27 cellular contexts compared by ENCODE assay signal in the genomic region with DNA sequence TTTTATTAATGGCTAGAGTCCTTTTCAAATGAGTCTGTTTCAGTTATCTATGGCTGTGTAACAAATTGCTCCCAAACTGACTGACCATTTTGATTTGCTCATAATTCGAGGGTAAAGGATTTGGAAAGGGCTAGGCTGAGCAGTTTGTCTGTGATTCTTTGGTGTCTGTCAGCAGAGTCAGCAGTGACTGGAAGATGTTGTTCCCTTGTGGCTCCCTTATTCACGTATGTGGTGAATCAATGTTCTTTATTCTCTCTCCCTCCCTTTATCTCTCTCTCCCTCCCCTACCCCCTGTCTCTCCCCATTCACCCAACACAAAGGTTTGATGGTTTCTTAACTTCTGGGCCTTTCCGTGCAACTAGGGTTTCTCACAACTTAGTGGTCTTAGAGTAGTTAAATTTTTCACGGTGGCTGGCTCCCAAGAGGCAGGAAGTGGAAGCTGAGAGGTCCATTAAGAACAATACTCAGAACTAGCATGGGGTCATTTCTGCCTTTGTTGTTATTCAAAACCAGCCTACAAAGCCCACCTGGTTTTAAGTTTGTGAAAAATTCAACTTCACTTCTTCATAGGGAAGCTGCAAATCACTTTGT.
DNase-seq lines count a peak whose midpoint lies in the region; ATAC-seq and TF ChIP-seq lines count a peak whose summit lies in the region.
"Had no signal": no experiment of that assay in that cellular context is flagged by ENCODE, and none has a peak within 500 bp of the region (broad histone marks: within the 10 kb centered on the region; RNA-seq: fewer than 3 reads in every experiment).

No MANE protein-coding gene starts in this region.

- H3K9ac ChIP-seq in IMR-90 (ENCODE audit: low read depth, low read length) (no peak overlapping the region), endodermal cell (ENCODE audit: extremely low read depth, low read length, poor library complexity, severe bottlenecking) (no peak overlapping the region), neuronal stem cell (ENCODE audit: low read depth, low read length, poor library complexity) (no peak overlapping the region)

- intact Hi-C loops in IMR-90 (cut with micrococcal nuclease), result no loop called here

- no peak for TF ChIP-seq RAD21 in IMR-90 (IDR thresholded peaks at IDR 0.05; ENCODE audit: low read length)

- H3K27ac ChIP-seq in IMR-90 (ENCODE audit: insufficient read depth, low read length) (no peak overlapping the region), endodermal cell (ENCODE audit: low read depth, low read length) (no peak overlapping the region), neuronal stem cell (replicated peaks; ENCODE audit: low read length) (peak overlapping the region; percentile 73)
- H3K27ac ChIP-seq: 22Rv1, cardiac muscle cell, tibial artery, VCaP had no signal

- H3K4me1 ChIP-seq in IMR-90 (ENCODE audit: control insufficient read depth, insufficient read depth, low read length) (no peaks in the 10 kb centered on the region), endodermal cell (ENCODE audit: control insufficient read depth, insufficient read depth, low read length) (no peaks in the 10 kb centered on the region), neuronal stem cell (ENCODE audit: control insufficient read depth in 2 of 2, insufficient read depth in 1 of 2, low read depth in 1 of 2, low read length in 2 of 2) (peaks cover 0 to 6% of the 10 kb centered on the region in 2 donors)

- H2AFZ ChIP-seq in IMR-90 (replicated peaks; ENCODE audit: low read length, poor library complexity) (no peak overlapping the region), neuronal stem cell (ENCODE audit: low read length) (peak overlapping the region; percentile 35)

- H2BK20ac ChIP-seq in IMR-90 (ENCODE audit: low read depth, low read length), result no peak overlapping the region

- peaks cover 17% of the 10 kb centered on the region for H3K9me3 Mint-ChIP-seq in endodermal cell
- H3K9me3 Mint-ChIP-seq: activated CD4-positive, alpha-beta T cell treated with anti-CD3 and anti-CD28 coated beads, Interleukin-2, amount 10 ng/mL, durations not matched to agents 7 days and 5 days had no signal

- H3K27ac Mint-ChIP-seq in endodermal cell, result peak overlapping the region; percentile 83
- H3K27ac Mint-ChIP-seq: activated CD4-positive, alpha-beta T cell treated with anti-CD3 and anti-CD28 coated beads, Interleukin-2, amount 10 ng/mL, durations not matched to agents 7 days and 5 days; activated CD8-positive, alpha-beta memory T cell treated with anti-CD3 and anti-CD28 coated beads, Interleukin-2, amount 10 ng/mL, durations not matched to agents 7 days and 5 days; T-helper 17 cell had no signal

- H2AK9ac ChIP-seq in IMR-90 (replicated peaks; ENCODE audit: low read depth, low read length, poor library complexity), result no peak overlapping the region

- H4K91ac ChIP-seq in IMR-90 (ENCODE audit: insufficient read depth, low read depth, low read length) (no peak overlapping the region), neuronal stem cell (ENCODE audit: low read depth, low read length, poor library complexity) (no peak overlapping the region)

- H3K4me3 Mint-ChIP-seq in endodermal cell, result no peak overlapping the region
- H3K4me3 Mint-ChIP-seq: activated CD4-positive, alpha-beta T cell treated with anti-CD3 and anti-CD28 coated beads, Interleukin-2, amount 10 ng/mL, durations not matched to agents 7 days and 5 days; activated CD8-positive, alpha-beta memory T cell treated with anti-CD3 and anti-CD28 coated beads, Interleukin-2, amount 10 ng/mL, durations not matched to agents 7 days and 5 days; T-helper 17 cell had no signal

- CTCF ChIA-PET in IMR-90 (lab: Yijun Ruan, JAX), result no interaction called here

- no peak overlapping the region for H3K18ac ChIP-seq in IMR-90 (ENCODE audit: low read depth, low read length)
- H3K18ac ChIP-seq in neuronal stem cell (ENCODE audit: low read length), result no peak overlapping the region

- no peak overlapping the region for H3K23ac ChIP-seq in IMR-90 (ENCODE audit: low read depth, low read length)
- no peak overlapping the region for H3K23ac ChIP-seq in neuronal stem cell (ENCODE audit: low read depth, low read length, poor library complexity)

- no peak overlapping the region for H3K4ac ChIP-seq in IMR-90 (ENCODE audit: low read depth, low read length)
- no peak overlapping the region for H3K4ac ChIP-seq in neuronal stem cell (ENCODE audit: low read length)

- ATAC-seq in IMR-90 (ENCODE audit: low read depth), result no peak
- no peak for ATAC-seq in HG03521 (IDR thresholded peaks at IDR 0.05; ENCODE audit: unreplicated experiment)
- ATAC-seq: activated CD8-positive, alpha-beta memory T cell treated with anti-CD3 and anti-CD28 coated beads, Interleukin-2, amount 10 ng/mL, durations not matched to agents 7 days and 5 days; stimulated activated naive CD8-positive, alpha-beta T cell treated with anti-CD3 and anti-CD28 coated beads, Interleukin-15, Interleukin-2, amounts not matched to agents 100 U/mL and 50 U/mL, for 24 hours; T-helper 17 cell had no signal

- no peaks in the 10 kb centered on the region for H4K20me1 ChIP-seq in IMR-90 (ENCODE audit: insufficient read depth, low read length)

- H3K27me3 Mint-ChIP-seq in endodermal cell (ENCODE audit: insufficient read depth), result no peaks in the 10 kb centered on the region
- H3K27me3 Mint-ChIP-seq: activated CD4-positive, alpha-beta T cell treated with anti-CD3 and anti-CD28 coated beads, Interleukin-2, amount 10 ng/mL, durations not matched to agents 7 days and 5 days; activated CD8-positive, alpha-beta memory T cell treated with anti-CD3 and anti-CD28 coated beads, Interleukin-2, amount 10 ng/mL, durations not matched to agents 7 days and 5 days; T-helper 17 cell had no signal

- H2AK5ac ChIP-seq in IMR-90 (ENCODE audit: low read depth, low read length) (no peak overlapping the region), neuronal stem cell (ENCODE audit: low read depth, low read length) (no peak overlapping the region)

- no TSS peak for BruUV-seq in IMR-90 (replicated peaks; lab: Mats Ljungman, UMichigan)

- no peak overlapping the region for H3K14ac ChIP-seq in IMR-90 (replicated peaks; ENCODE audit: low read depth, low read length)
- no peak overlapping the region for H3K14ac ChIP-seq in neuronal stem cell (ENCODE audit: low read length)

- H3K79me1 ChIP-seq in IMR-90 (ENCODE audit: low read depth in 1 of 2, low read length in 2 of 2), result no peaks in the 10 kb centered on the region
- H3K79me1 ChIP-seq in neuronal stem cell (ENCODE audit: low read depth, low read length), result no peaks in the 10 kb centered on the region

- in situ Hi-C loops in IMR-90 (cut with MboI; ENCODE audit: low sequenced_read_pairs), result no loop called here

- no peaks in the 10 kb centered on the region for H3K4me1 Mint-ChIP-seq in endodermal cell
- H3K4me1 Mint-ChIP-seq: activated CD4-positive, alpha-beta T cell treated with anti-CD3 and anti-CD28 coated beads, Interleukin-2, amount 10 ng/mL, durations not matched to agents 7 days and 5 days; activated CD8-positive, alpha-beta memory T cell treated with anti-CD3 and anti-CD28 coated beads, Interleukin-2, amount 10 ng/mL, durations not matched to agents 7 days and 5 days; T-helper 17 cell had no signal

- POLR2A ChIA-PET in IMR-90 (lab: Charles Lee; ENCODE audit: unreplicated experiment), result no interaction called here

- H2BK120ac ChIP-seq in IMR-90 (ENCODE audit: low read depth, low read length) (peak overlapping the region; percentile 6; the same call in 1 of the 2 replicates), neuronal stem cell (ENCODE audit: low read depth, low read length) (no peak overlapping the region)

- no CpG with 5 or more reads among the region's 4 CpGs for WGBS in IMR-90 (ENCODE audit: extremely low coverage in 2 of 2, insufficient read length in 1 of 2), 2 experiments
- 60 to 67% methylated on average over 1 to 4 of the region's 4 CpGs for WGBS in endodermal cell (ENCODE audit: insufficient coverage in 1 of 2, insufficient read length in 1 of 2), 2 experiments
- WGBS in neuronal stem cell (ENCODE audit: extremely low coverage in 2 of 2, insufficient read length in 2 of 2, insufficient replicate concordance in 1 of 2), 2 donors, result no CpG with 5 or more reads among the region's 4 CpGs

- H2BK15ac ChIP-seq in IMR-90 (ENCODE audit: low read depth, low read length) (no peak overlapping the region; the same call in 2 of the 3 replicates), neuronal stem cell (ENCODE audit: low read length) (no peak overlapping the region)

- H3K9me3 ChIP-seq in IMR-90 (ENCODE audit: control insufficient read depth, insufficient read depth, low read length) (no peaks in the 10 kb centered on the region; the same call in 1 of the 2 replicates), endodermal cell (ENCODE audit: control insufficient read depth, low read length) (no peaks in the 10 kb centered on the region), neuronal stem cell (replicated peaks in 1 of 2; ENCODE audit: control insufficient read depth in 2 of 2, insufficient read depth in 1 of 2, low read depth in 1 of 2, low read length in 2 of 2) (peaks cover 0 to 16% of the 10 kb centered on the region in 2 donors)
- H3K9me3 ChIP-seq: tibial artery had no signal

- no peak overlapping the region for H2BK12ac ChIP-seq in neuronal stem cell (ENCODE audit: low read length)

- H4K8ac ChIP-seq in IMR-90 (ENCODE audit: low read depth in 2 of 2, low read length in 2 of 2), result no peak overlapping the region
- H4K8ac ChIP-seq in neuronal stem cell (ENCODE audit: low read depth, low read length), result no peak overlapping the region

- H3K27me3 ChIP-seq in IMR-90 (ENCODE audit: control insufficient read depth, insufficient read depth, low read length) (no peaks in the 10 kb centered on the region), endodermal cell (ENCODE audit: control insufficient read depth, insufficient read depth, low read length, poor library complexity, severe bottlenecking) (no peaks in the 10 kb centered on the region), neuronal stem cell (ENCODE audit: control insufficient read depth in 3 of 3, insufficient read depth in 3 of 3, low read depth in 1 of 3, low read length in 3 of 3) (no peaks in the 10 kb centered on the region)
- H3K27me3 ChIP-seq: cardiac muscle cell, tibial artery had no signal

- H4K5ac ChIP-seq in IMR-90 (ENCODE audit: low read depth, low read length), result no peak overlapping the region

- no peak for TF ChIP-seq POLR2A in IMR-90 (IDR thresholded peaks at IDR 0.05; ENCODE audit: low read depth, low read length)

- H3K9me1 ChIP-seq in IMR-90 (ENCODE audit: insufficient read depth, low read length), result no peaks in the 10 kb centered on the region

- no peak overlapping the region for H3K4me2 ChIP-seq in IMR-90 (ENCODE audit: low read depth, low read length)
- no peak overlapping the region for H3K4me2 ChIP-seq in neuronal stem cell (ENCODE audit: insufficient read depth, low read length, poor library complexity, severe bottlenecking)

- dilution Hi-C loops in IMR-90 (cut with HindIII; ENCODE audit: low sequenced_read_pairs, unreplicated experiment), result no loop called here

- peak overlapping the region; percentile 3 for H2BK5ac ChIP-seq in IMR-90 (ENCODE audit: low read depth, low read length, poor library complexity, severe bottlenecking)
- no peak overlapping the region for H2BK5ac ChIP-seq in neuronal stem cell (ENCODE audit: low read length)

- H3K4me3 ChIP-seq in IMR-90 (ENCODE audit: insufficient read depth, low read depth, low read length), result no peak overlapping the region
- H3K4me3 ChIP-seq in endodermal cell (ENCODE audit: low read length), result no peak overlapping the region
- H3K4me3 ChIP-seq in neuronal stem cell (ENCODE audit: low read length in 2 of 2), result no peak overlapping the region
- H3K4me3 ChIP-seq: cardiac muscle cell, tibial artery had no signal

- H3K36me3 Mint-ChIP-seq in endodermal cell (ENCODE audit: low read depth), result peaks cover 7% of the 10 kb centered on the region
- H3K36me3 Mint-ChIP-seq: activated CD8-positive, alpha-beta memory T cell treated with anti-CD3 and anti-CD28 coated beads, Interleukin-2, amount 10 ng/mL, durations not matched to agents 7 days and 5 days had no signal

- DNase-seq in NCI-H2107 treated with DMSO at 0.1 percent for 48 hours (lab: John Stamatoyannopoulos, UW; ENCODE audit: unreplicated experiment), result peak; percentile 60
- DNase-seq in NCI-H2107 (lab: John Stamatoyannopoulos, UW), result no peak
- DNase-seq in IMR-90, result no peak
- peak; percentile 79 for DNase-seq in endodermal cell
- DNase-seq in neuronal stem cell (ENCODE audit: low spot score), result peak; percentile 24
- no peak for DNase-seq in NCI-H82 (lab: John Stamatoyannopoulos, UW)
- DNase-seq in pons (ENCODE audit: low spot score), result no peak
- DNase-seq: activated CD4-positive, alpha-beta T cell treated with anti-CD3 and anti-CD28 coated beads, Interleukin-2, amount 10 ng/mL, durations not matched to agents 7 days and 5 days; activated CD8-positive, alpha-beta memory T cell treated with anti-CD3 and anti-CD28 coated beads, Interleukin-2, amount 10 ng/mL, durations not matched to agents 7 days and 5 days; activated naive CD4-positive, alpha-beta T cell treated with anti-CD3 and anti-CD28 coated beads, Interleukin-2, amount 50 U/mL, for 16 hours; AML-193; COR-L47; DND-41; GOT3; head of caudate nucleus; kidney; NCI-H1048; NCI-H1930; NCI-H446; stimulated activated CD4-positive, alpha-beta T cell treated with anti-CD3 and anti-CD28 coated beads, Interleukin-4, amount 100 ng/mL, for 24 hours; stimulated activated naive CD8-positive, alpha-beta T cell treated with anti-CD3 and anti-CD28 coated beads, Interleukin-15, Interleukin-2, amounts not matched to agents 100 U/mL and 50 U/mL, for 24 hours; T-helper 17 cell; tibial artery had no signal

- H3K36me3 ChIP-seq in IMR-90 (ENCODE audit: control insufficient read depth, insufficient read depth, low read length) (no peaks in the 10 kb centered on the region), endodermal cell (ENCODE audit: control insufficient read depth, insufficient read depth, low read length) (no peaks in the 10 kb centered on the region), neuronal stem cell (replicated peaks in 1 of 2; ENCODE audit: control insufficient read depth in 2 of 2, insufficient read depth in 2 of 2, low read length in 2 of 2) (no peaks in the 10 kb centered on the region)
- H3K36me3 ChIP-seq: cardiac muscle cell, tibial artery had no signal

- no peak overlapping the region for H3K56ac ChIP-seq in IMR-90 (ENCODE audit: extremely low read depth, insufficient read depth, low read length)

- no peak for TF ChIP-seq CTCF in IMR-90 (conservative IDR thresholded peaks at IDR 0.05; ENCODE audit: low read depth, low read length)
- no peak for TF ChIP-seq CTCF in endodermal cell (conservative IDR thresholded peaks at IDR 0.05)

Comparison
In these comparisons a context has a peak if more than half of its experiments do, and no peak if none do; other contexts are left out.
1. DNase-seq: peak in NCI-H2107 treated with DMSO at 0.1 percent for 48 hours (single experiment), endodermal cell (single experiment) and neuronal stem cell (single experiment); none in NCI-H2107 (single experiment), IMR-90 (single experiment), NCI-H82 (single experiment) and pons (single experiment).